ENCODE assay signal across 8 cellular contexts in genomic region chr12:123436017-123436964, GRCh38. TPM values are rescaled to one million over a fixed set of nuclear protein-coding genes. Genes with fewer than 3 reads are reported as not detected.
DNase-seq lines count a peak whose midpoint lies in the region; ATAC-seq and TF ChIP-seq lines count a peak whose summit lies in the region.

Gene RILPL2, minus strand, starts transcription at chr12:123436684. Its CDS starts 264 bp downstream, at chr12:123436420.

- ATAC-seq in GM18508 (IDR thresholded peaks at IDR 0.05; ENCODE audit: insufficient read depth, unreplicated experiment) (peak; percentile 36), HG02981 (IDR thresholded peaks at IDR 0.05; ENCODE audit: unreplicated experiment) (peak; percentile 70), left lung (peak; percentile 96)

- H3K9me3 ChIP-seq in AG04450 (ENCODE audit: control insufficient read depth, insufficient read depth, low read length) (no peaks in the 10 kb centered on the region; the same call in 1 of the 2 replicates), left lung (no peaks in the 10 kb centered on the region)

- H3K27me3 ChIP-seq in AG04450 (ENCODE audit: control insufficient read depth, insufficient read depth, low read length) (no peaks in the 10 kb centered on the region), left lung (no peaks in the 10 kb centered on the region)

- no peaks in the 10 kb centered on the region for H3K9me3 Mint-ChIP-seq in activated CD4-positive, alpha-beta T cell treated with anti-CD3 and anti-CD28 coated beads, Interleukin-2, amount 10 ng/mL, durations not matched to agents 24 days and 14 days

- POLR2A ChIA-PET in AG04450 (lab: Yijun Ruan, JAX) = no interaction called here

- H3K4me1 ChIP-seq in left lung = peaks cover 19 to 57% of the 10 kb centered on the region in 2 donors

- H3K4me3 Mint-ChIP-seq in activated CD4-positive, alpha-beta T cell treated with anti-CD3 and anti-CD28 coated beads, Interleukin-2, amount 10 ng/mL, durations not matched to agents 24 days and 14 days = peak within 1 kb of the TSS; percentile 99

- TF ChIP-seq CTCF in AG04450 (IDR thresholded peaks at IDR 0.05; ENCODE audit: low read depth, low read length) = 0 out of 2 replicates have a peak, but pooled peaks have one; percentile 7
- TF ChIP-seq CTCF in coronary artery (IDR thresholded peaks at IDR 0.05) = no peak
- TF ChIP-seq CTCF in left lung (IDR thresholded peaks at IDR 0.05) = no peak

- intact Hi-C loops in activated CD4-positive, alpha-beta T cell treated with anti-CD3 and anti-CD28 coated beads, Interleukin-2, amount 10 ng/mL, durations not matched to agents 24 days and 14 days (cut with micrococcal nuclease) = loop anchor here (1.0 to 10.0 kb wide), 8 partner anchors 12 to 1491 kb away; partner anchors contain the start of genes ATP6V0A2, SBNO1 and SNRNP35
- intact Hi-C loops in left lung (cut with DNase I) = no loop called here

- H3K36me3 ChIP-seq in left lung = peaks cover 0 to 3% of the 10 kb centered on the region in 2 donors

- H3K4me1 Mint-ChIP-seq in activated CD4-positive, alpha-beta T cell treated with anti-CD3 and anti-CD28 coated beads, Interleukin-2, amount 10 ng/mL, durations not matched to agents 24 days and 14 days = peaks cover 35% of the 10 kb centered on the region

- no peaks in the 10 kb centered on the region for H3K27me3 Mint-ChIP-seq in activated CD4-positive, alpha-beta T cell treated with anti-CD3 and anti-CD28 coated beads, Interleukin-2, amount 10 ng/mL, durations not matched to agents 24 days and 14 days

- DNase-seq in AG04450 (ENCODE audit: low read depth, low spot score) (no peak), NCI-H2227 treated with DMSO at 0.1 percent for 48 hours (lab: John Stamatoyannopoulos, UW) (peak; percentile 23), coronary artery (ENCODE audit: low spot score) (peak; percentile 96), left lung (peak; percentile 96 to 99)
- DNase-seq in activated CD4-positive, alpha-beta T cell treated with anti-CD3 and anti-CD28 coated beads, Interleukin-2, amount 10 ng/mL, durations not matched to agents 24 days and 14 days = peak; percentile 98
- DNase-seq in stimulated activated CD4-positive, alpha-beta T cell treated with anti-CD3 and anti-CD28 coated beads, Interleukin-2, amount 100 ng/mL, for 24 hours = peak; percentile 94 to 97

- CTCF ChIA-PET in AG04450 (lab: Charles Lee) = no interaction called here

- H3K27ac Mint-ChIP-seq in activated CD4-positive, alpha-beta T cell treated with anti-CD3 and anti-CD28 coated beads, Interleukin-2, amount 10 ng/mL, durations not matched to agents 24 days and 14 days = peak within 1 kb of the TSS; percentile 99

- H3K4me3 ChIP-seq in AG04450 (ENCODE audit: low read depth, low read length) (peak within 1 kb of the TSS; percentile 90), coronary artery (peak within 1 kb of the TSS; percentile 97), left lung (peak within 1 kb of the TSS; percentile 66 to 94)

- H3K27ac ChIP-seq in AG04450 (ENCODE audit: low read depth, low read length) (peak within 1 kb of the TSS; percentile 65), coronary artery (peak within 1 kb of the TSS; percentile 84 to 97), left lung (peak within 1 kb of the TSS; percentile 53 to 97)

- H3K36me3 Mint-ChIP-seq in activated CD4-positive, alpha-beta T cell treated with anti-CD3 and anti-CD28 coated beads, Interleukin-2, amount 10 ng/mL, durations not matched to agents 24 days and 14 days (ENCODE audit: low read depth) = peaks cover 29% of the 10 kb centered on the region

RNA-seq across cellular contexts. Expression of gene RILPL2, which starts in this region (rescaled TPM):
- 2.9 and 3.3 TPM in 2 replicates for polyA plus RNA-seq in AG04450 (2011; rRNA removed)
- 0.92 and 1.2 TPM in 2 replicates for polyA minus RNA-seq in AG04450 (2011; rRNA and poly(A)+ RNA removed)
- 17.2 TPM in 2 replicates for total RNA-seq in activated CD4-positive, alpha-beta T cell treated with anti-CD3 and anti-CD28 coated beads, Interleukin-2, amount 10 ng/mL, durations not matched to agents 24 days and 14 days
- total RNA-seq in left lung = 10 to 100 TPM in 1 of 2 donors, 1 to 10 TPM in 1; 8.9 to 14.0 TPM

Comparison
In these comparisons a context has a peak if more than half of its experiments do, and no peak if none do; other contexts are left out.
1. ATAC-seq: peak in every context shown above with its lines; median percentile 96 in left lung; 70 in HG02981; 36 in GM18508.